In the genomic region with DNA sequence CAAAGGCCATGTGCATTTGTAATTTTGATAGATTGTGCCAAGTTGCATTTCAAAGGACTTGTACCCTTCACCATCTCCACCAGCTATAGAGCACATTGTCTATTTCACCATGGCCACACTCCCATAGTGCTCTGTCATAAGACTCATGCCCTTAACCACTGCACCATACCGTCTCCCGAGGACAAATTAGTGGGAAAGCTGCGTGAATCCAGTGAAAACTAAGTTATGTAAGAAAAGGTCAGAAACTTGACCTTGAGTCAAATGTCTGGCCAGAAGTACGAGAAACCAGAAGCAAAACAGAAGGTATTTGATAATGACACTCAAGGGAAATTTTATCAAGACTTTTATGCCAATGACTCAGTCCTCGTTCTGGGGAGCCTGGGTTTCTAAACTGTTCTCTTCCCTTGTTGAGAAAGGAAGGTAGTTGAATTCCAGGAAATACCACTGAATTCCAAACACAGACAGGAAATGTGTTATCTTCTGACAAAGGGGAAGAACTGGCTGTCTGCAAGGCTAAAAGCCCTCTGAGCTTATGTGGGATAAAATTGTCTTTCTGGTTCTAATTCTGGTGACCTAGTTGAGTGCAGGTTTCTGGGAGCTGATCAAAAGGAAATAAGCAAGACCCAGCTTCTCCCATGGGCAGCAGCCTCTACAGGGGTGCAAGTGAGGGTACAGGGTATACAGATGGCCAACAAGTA, we compare ENCODE assay signal across 1 cellular context.
A peak's percentile ranks its signal among the peaks of the same experiment; 100 is the strongest.
TF ChIP-seq lines count a peak whose summit lies in the region.

No MANE protein-coding gene starts in this region.

TF ChIP-seq in K562, 482 proteins besides CTCF, POLR2A, EP300 and RAD21 (continued from another document and continues in another):
- TF ChIP-seq, protein P1, sequence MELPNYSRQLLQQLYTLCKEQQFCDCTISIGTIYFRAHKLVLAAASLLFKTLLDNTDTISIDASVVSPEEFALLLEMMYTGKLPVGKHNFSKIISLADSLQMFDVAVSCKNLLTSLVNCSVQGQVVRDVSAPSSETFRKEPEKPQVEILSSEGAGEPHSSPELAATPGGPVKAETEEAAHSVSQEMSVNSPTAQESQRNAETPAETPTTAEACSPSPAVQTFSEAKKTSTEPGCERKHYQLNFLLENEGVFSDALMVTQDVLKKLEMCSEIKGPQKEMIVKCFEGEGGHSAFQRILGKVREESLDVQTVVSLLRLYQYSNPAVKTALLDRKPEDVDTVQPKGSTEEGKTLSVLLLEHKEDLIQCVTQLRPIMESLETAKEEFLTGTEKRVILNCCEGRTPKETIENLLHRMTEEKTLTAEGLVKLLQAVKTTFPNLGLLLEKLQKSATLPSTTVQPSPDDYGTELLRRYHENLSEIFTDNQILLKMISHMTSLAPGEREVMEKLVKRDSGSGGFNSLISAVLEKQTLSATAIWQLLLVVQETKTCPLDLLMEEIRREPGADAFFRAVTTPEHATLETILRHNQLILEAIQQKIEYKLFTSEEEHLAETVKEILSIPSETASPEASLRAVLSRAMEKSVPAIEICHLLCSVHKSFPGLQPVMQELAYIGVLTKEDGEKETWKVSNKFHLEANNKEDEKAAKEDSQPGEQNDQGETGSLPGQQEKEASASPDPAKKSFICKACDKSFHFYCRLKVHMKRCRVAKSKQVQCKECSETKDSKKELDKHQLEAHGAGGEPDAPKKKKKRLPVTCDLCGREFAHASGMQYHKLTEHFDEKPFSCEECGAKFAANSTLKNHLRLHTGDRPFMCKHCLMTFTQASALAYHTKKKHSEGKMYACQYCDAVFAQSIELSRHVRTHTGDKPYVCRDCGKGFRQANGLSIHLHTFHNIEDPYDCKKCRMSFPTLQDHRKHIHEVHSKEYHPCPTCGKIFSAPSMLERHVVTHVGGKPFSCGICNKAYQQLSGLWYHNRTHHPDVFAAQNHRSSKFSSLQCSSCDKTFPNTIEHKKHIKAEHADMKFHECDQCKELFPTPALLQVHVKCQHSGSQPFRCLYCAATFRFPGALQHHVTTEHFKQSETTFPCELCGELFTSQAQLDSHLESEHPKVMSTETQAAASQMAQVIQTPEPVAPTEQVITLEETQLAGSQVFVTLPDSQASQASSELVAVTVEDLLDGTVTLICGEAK (IDR thresholded peaks at IDR 0.05), result 0 out of 2 replicates have a peak, but pooled peaks have one; percentile 12
- TF ChIP-seq, protein P1 (CRISPR knock-in tag; IDR thresholded peaks at IDR 0.05), result no peak
- no peak for TF ChIP-seq ZNF589 (CRISPR knock-in tag; IDR thresholded peaks at IDR 0.05; ENCODE audit: low read depth)
- TF ChIP-seq MTA3 (IDR thresholded peaks at IDR 0.05; ENCODE audit: borderline replicate concordance), result peak; percentile 60
- peak; percentile 57; the same call in 1 of the 2 replicates for TF ChIP-seq ETV1 (tag; conservative IDR thresholded peaks at IDR 0.05; ENCODE audit: low read depth)
- no peak for TF ChIP-seq ZNF232 (CRISPR knock-in tag; IDR thresholded peaks at IDR 0.05)
- TF ChIP-seq SMAD3 (CRISPR knock-in tag; conservative IDR thresholded peaks at IDR 0.05), result no peak
- TF ChIP-seq, protein P2, sequence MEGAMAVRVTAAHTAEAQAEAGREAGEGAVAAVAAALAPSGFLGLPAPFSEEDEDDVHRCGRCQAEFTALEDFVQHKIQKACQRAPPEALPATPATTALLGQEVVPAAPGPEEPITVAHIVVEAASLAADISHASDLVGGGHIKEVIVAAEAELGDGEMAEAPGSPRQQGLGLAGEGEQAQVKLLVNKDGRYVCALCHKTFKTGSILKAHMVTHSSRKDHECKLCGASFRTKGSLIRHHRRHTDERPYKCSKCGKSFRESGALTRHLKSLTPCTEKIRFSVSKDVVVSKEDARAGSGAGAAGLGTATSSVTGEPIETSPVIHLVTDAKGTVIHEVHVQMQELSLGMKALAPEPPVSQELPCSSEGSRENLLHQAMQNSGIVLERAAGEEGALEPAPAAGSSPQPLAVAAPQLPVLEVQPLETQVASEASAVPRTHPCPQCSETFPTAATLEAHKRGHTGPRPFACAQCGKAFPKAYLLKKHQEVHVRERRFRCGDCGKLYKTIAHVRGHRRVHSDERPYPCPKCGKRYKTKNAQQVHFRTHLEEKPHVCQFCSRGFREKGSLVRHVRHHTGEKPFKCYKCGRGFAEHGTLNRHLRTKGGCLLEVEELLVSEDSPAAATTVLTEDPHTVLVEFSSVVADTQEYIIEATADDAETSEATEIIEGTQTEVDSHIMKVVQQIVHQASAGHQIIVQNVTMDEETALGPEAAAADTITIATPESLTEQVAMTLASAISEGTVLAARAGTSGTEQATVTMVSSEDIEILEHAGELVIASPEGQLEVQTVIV (CRISPR knock-in tag; IDR thresholded peaks at IDR 0.05; ENCODE audit: borderline replicate concordance), result no peak
- TF ChIP-seq EHMT2 (IDR thresholded peaks at IDR 0.05), result peak; percentile 82
- peak in 1 of 2 experiments; percentile 72; a peak in 2 of 4 replicates for TF ChIP-seq HDAC1 (IDR thresholded peaks at IDR 0.05)
- no peak for TF ChIP-seq MAFK (IDR thresholded peaks at IDR 0.05; ENCODE audit: low read length)
- no peak for TF ChIP-seq POLR2B (IDR thresholded peaks at IDR 0.05; ENCODE audit: low read depth, partially characterized antibody)
- TF ChIP-seq, protein P3, sequence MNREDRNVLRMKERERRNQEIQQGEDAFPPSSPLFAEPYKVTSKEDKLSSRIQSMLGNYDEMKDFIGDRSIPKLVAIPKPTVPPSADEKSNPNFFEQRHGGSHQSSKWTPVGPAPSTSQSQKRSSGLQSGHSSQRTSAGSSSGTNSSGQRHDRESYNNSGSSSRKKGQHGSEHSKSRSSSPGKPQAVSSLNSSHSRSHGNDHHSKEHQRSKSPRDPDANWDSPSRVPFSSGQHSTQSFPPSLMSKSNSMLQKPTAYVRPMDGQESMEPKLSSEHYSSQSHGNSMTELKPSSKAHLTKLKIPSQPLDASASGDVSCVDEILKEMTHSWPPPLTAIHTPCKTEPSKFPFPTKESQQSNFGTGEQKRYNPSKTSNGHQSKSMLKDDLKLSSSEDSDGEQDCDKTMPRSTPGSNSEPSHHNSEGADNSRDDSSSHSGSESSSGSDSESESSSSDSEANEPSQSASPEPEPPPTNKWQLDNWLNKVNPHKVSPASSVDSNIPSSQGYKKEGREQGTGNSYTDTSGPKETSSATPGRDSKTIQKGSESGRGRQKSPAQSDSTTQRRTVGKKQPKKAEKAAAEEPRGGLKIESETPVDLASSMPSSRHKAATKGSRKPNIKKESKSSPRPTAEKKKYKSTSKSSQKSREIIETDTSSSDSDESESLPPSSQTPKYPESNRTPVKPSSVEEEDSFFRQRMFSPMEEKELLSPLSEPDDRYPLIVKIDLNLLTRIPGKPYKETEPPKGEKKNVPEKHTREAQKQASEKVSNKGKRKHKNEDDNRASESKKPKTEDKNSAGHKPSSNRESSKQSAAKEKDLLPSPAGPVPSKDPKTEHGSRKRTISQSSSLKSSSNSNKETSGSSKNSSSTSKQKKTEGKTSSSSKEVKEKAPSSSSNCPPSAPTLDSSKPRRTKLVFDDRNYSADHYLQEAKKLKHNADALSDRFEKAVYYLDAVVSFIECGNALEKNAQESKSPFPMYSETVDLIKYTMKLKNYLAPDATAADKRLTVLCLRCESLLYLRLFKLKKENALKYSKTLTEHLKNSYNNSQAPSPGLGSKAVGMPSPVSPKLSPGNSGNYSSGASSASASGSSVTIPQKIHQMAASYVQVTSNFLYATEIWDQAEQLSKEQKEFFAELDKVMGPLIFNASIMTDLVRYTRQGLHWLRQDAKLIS (CRISPR knock-in tag; IDR thresholded peaks at IDR 0.05), result no peak
- TF ChIP-seq TBP (optimal IDR thresholded peaks at IDR 0.05; ENCODE audit: low read depth, low read length), result no peak
- peak; percentile 83 for TF ChIP-seq JUND (IDR thresholded peaks at IDR 0.05; ENCODE audit: borderline replicate concordance, low read depth, low read length)
- TF ChIP-seq JUND (tag; IDR thresholded peaks at IDR 0.05; ENCODE audit: borderline replicate concordance, low read depth, low read length), result peak; percentile 80; the same call in 2 of the 3 replicates
- peak; percentile 66 for TF ChIP-seq CBFA2T2 (conservative IDR thresholded peaks at IDR 0.05)
- TF ChIP-seq, protein P4, sequence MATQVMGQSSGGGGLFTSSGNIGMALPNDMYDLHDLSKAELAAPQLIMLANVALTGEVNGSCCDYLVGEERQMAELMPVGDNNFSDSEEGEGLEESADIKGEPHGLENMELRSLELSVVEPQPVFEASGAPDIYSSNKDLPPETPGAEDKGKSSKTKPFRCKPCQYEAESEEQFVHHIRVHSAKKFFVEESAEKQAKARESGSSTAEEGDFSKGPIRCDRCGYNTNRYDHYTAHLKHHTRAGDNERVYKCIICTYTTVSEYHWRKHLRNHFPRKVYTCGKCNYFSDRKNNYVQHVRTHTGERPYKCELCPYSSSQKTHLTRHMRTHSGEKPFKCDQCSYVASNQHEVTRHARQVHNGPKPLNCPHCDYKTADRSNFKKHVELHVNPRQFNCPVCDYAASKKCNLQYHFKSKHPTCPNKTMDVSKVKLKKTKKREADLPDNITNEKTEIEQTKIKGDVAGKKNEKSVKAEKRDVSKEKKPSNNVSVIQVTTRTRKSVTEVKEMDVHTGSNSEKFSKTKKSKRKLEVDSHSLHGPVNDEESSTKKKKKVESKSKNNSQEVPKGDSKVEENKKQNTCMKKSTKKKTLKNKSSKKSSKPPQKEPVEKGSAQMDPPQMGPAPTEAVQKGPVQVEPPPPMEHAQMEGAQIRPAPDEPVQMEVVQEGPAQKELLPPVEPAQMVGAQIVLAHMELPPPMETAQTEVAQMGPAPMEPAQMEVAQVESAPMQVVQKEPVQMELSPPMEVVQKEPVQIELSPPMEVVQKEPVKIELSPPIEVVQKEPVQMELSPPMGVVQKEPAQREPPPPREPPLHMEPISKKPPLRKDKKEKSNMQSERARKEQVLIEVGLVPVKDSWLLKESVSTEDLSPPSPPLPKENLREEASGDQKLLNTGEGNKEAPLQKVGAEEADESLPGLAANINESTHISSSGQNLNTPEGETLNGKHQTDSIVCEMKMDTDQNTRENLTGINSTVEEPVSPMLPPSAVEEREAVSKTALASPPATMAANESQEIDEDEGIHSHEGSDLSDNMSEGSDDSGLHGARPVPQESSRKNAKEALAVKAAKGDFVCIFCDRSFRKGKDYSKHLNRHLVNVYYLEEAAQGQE (CRISPR knock-in tag; IDR thresholded peaks at IDR 0.05; ENCODE audit: low read depth), result no peak
- no peak for TF ChIP-seq EZH2 (IDR thresholded peaks at IDR 0.05; ENCODE audit: borderline replicate concordance, low read depth, low read length)
- TF ChIP-seq TCF7 (IDR thresholded peaks at IDR 0.05; ENCODE audit: borderline replicate concordance), result no peak
- TF ChIP-seq, protein P5, sequence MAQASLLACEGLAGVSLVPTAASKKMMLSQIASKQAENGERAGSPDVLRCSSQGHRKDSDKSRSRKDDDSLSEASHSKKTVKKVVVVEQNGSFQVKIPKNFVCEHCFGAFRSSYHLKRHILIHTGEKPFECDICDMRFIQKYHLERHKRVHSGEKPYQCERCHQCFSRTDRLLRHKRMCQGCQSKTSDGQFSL (CRISPR knock-in tag; IDR thresholded peaks at IDR 0.05), result no peak
- TF ChIP-seq, protein P5 (tag; IDR thresholded peaks at IDR 0.05), result no peak
- TF ChIP-seq, protein P6, sequence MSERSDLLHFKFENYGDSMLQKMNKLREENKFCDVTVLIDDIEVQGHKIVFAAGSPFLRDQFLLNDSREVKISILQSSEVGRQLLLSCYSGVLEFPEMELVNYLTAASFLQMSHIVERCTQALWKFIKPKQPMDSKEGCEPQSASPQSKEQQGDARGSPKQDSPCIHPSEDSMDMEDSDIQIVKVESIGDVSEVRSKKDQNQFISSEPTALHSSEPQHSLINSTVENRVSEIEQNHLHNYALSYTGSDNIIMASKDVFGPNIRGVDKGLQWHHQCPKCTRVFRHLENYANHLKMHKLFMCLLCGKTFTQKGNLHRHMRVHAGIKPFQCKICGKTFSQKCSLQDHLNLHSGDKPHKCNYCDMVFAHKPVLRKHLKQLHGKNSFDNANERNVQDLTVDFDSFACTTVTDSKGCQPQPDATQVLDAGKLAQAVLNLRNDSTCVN (CRISPR knock-in tag; IDR thresholded peaks at IDR 0.05), result no peak
- TF ChIP-seq SREBF2 (CRISPR knock-in tag; IDR thresholded peaks at IDR 0.05), result no peak
- no peak for TF ChIP-seq ZNF717 (CRISPR knock-in tag; IDR thresholded peaks at IDR 0.05)
- TF ChIP-seq ZNF143 (CRISPR knock-in tag; IDR thresholded peaks at IDR 0.05), result no peak
- TF ChIP-seq MAZ (CRISPR knock-in tag; conservative IDR thresholded peaks at IDR 0.05 in 1 of 2, IDR thresholded peaks at IDR 0.05 in 1 of 2), result no peak; a peak in 1 of 4 replicates
- no peak for TF ChIP-seq ILK (tag; IDR thresholded peaks at IDR 0.05; ENCODE audit: borderline replicate concordance, low read depth)
- no peak for TF ChIP-seq NELFE (IDR thresholded peaks at IDR 0.05; ENCODE audit: insufficient read depth, insufficient read length)
- no peak for TF ChIP-seq MTA1 (IDR thresholded peaks at IDR 0.05; ENCODE audit: borderline replicate concordance)
- no peak for TF ChIP-seq TCF7L2 (IDR thresholded peaks at IDR 0.05; ENCODE audit: low read depth, low read length)
- 0 out of 2 replicates have a peak, but pooled peaks have one; percentile 24 for TF ChIP-seq CREB1 (IDR thresholded peaks at IDR 0.05)
- no peak for TF ChIP-seq CREB1 (CRISPR knock-in tag; IDR thresholded peaks at IDR 0.05)
- TF ChIP-seq NCOR1 (IDR thresholded peaks at IDR 0.05), result peak; percentile 85
- no peak for TF ChIP-seq FIP1L1 (IDR thresholded peaks at IDR 0.05; ENCODE audit: low read depth, low read length, poor library complexity, severe bottlenecking)
